Comparison of ENCODE assay signal across 1 cellular context in the genomic region with DNA sequence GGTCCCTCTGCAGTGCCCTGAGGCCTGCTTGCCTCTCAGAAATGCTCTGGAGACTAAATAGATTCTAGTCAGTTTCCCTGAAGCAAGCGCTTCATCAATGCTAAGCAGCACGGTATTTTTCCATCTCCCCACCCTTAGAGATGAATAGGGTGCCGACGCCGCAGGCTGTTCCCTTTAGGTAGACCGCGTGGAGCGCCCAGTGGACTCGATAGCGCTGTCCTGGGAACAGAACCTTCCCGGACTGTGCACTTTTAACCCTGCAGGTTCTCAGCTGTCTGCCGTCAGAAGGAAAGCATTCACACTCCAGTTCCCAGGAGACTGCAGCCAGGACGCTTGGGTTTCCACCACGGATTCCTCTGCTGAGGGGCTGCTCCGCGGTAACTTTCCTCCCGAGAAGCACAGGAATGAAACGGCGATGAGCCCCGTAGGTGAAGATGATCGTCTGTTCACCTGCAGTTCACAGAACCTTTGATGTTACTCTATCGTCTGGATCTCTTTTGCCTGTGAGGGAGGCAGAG.
TF ChIP-seq lines count a peak whose summit lies in the region.

No MANE protein-coding gene starts in this region.

TF ChIP-seq in H1, 55 proteins besides CTCF, POLR2A, EP300 and RAD21:
- TF ChIP-seq RFX5 (IDR thresholded peaks at IDR 0.05; ENCODE audit: borderline replicate concordance, low read depth, low read length), result no peak
TF ChIP-seq in H1: peak in this region for 0.
